1 cellular context compared by ENCODE assay signal in genomic region chr1:92484472-92485373, GRCh38.
TF ChIP-seq lines count a peak whose summit lies in the region.

No MANE protein-coding gene starts in this region.

TF ChIP-seq in HepG2, 621 proteins besides CTCF, POLR2A, EP300 and RAD21 (continued from another document and continues in another):
- TF ChIP-seq ZNF430 (CRISPR knock-in tag; IDR thresholded peaks at IDR 0.05), result 0 out of 2 replicates have a peak, but pooled peaks have one; percentile 14
- no peak for TF ChIP-seq ZNF407 (CRISPR knock-in tag; IDR thresholded peaks at IDR 0.05; ENCODE audit: not compliant biosample characterization)
- no peak for TF ChIP-seq KIAA2018 (CRISPR knock-in tag; IDR thresholded peaks at IDR 0.05; ENCODE audit: borderline replicate concordance)
- 0 out of 2 replicates have a peak, but pooled peaks have one; percentile 28 for TF ChIP-seq IKZF5 (CRISPR knock-in tag; IDR thresholded peaks at IDR 0.05)
- TF ChIP-seq E2F1 (CRISPR knock-in tag; IDR thresholded peaks at IDR 0.05), result no peak; the same call in 1 of the 2 replicates
- TF ChIP-seq HNF4A (CRISPR knock-in tag; IDR thresholded peaks at IDR 0.05), result peak; percentile 17; the same call in 1 of the 2 replicates
- peak; percentile 16; the same call in 1 of the 2 replicates for TF ChIP-seq HDAC1 (CRISPR knock-in tag; IDR thresholded peaks at IDR 0.05)
- TF ChIP-seq TCF12 (IDR thresholded peaks at IDR 0.05), result no peak
- no peak for TF ChIP-seq TCF12 (CRISPR knock-in tag; IDR thresholded peaks at IDR 0.05)
- TF ChIP-seq ZNF569 (CRISPR knock-in tag; IDR thresholded peaks at IDR 0.05; ENCODE audit: borderline replicate concordance), result no peak
- TF ChIP-seq SIX1 (CRISPR knock-in tag; IDR thresholded peaks at IDR 0.05; ENCODE audit: borderline replicate concordance), result no peak
- TF ChIP-seq ZNF101 (CRISPR knock-in tag; IDR thresholded peaks at IDR 0.05; ENCODE audit: borderline replicate concordance, low read depth), result no peak
- TF ChIP-seq TBP (CRISPR knock-in tag; IDR thresholded peaks at IDR 0.05), result no peak
- no peak for TF ChIP-seq MNT (IDR thresholded peaks at IDR 0.05)
- peak; percentile 38 for TF ChIP-seq MAX (IDR thresholded peaks at IDR 0.05)
- no peak for TF ChIP-seq SUZ12 (IDR thresholded peaks at IDR 0.05; ENCODE audit: low read depth, low read length)
- no peak for TF ChIP-seq SRSF9 (IDR thresholded peaks at IDR 0.05; ENCODE audit: borderline replicate concordance, insufficient read depth, low read depth, low read length, poor library complexity, severe bottlenecking)
- TF ChIP-seq ZGPAT (CRISPR knock-in tag; IDR thresholded peaks at IDR 0.05), result no peak
- no peak for TF ChIP-seq TEAD2 (CRISPR knock-in tag; IDR thresholded peaks at IDR 0.05)
- TF ChIP-seq IRF1 (CRISPR knock-in tag; IDR thresholded peaks at IDR 0.05; ENCODE audit: low read depth), result no peak
- no peak for TF ChIP-seq ZNF878 (CRISPR knock-in tag; IDR thresholded peaks at IDR 0.05)
- no peak; the same call in 1 of the 2 replicates for TF ChIP-seq ZBTB7B (CRISPR knock-in tag; IDR thresholded peaks at IDR 0.05)
- no peak; the same call in 1 of the 2 replicates for TF ChIP-seq PITX1 (CRISPR knock-in tag; IDR thresholded peaks at IDR 0.05)
- TF ChIP-seq PHF21A (CRISPR knock-in tag; IDR thresholded peaks at IDR 0.05), result peak; percentile 50; the same call in 1 of the 2 replicates
- TF ChIP-seq RARG (CRISPR knock-in tag; IDR thresholded peaks at IDR 0.05; ENCODE audit: low read depth), result no peak
- no peak for TF ChIP-seq PCBP2 (optimal IDR thresholded peaks at IDR 0.05; ENCODE audit: low read depth, low read length, poor library complexity, severe bottlenecking)
- no peak for TF ChIP-seq GABPB1 (CRISPR knock-in tag; IDR thresholded peaks at IDR 0.05)
- peak; percentile 86 for TF ChIP-seq RNF2 (conservative IDR thresholded peaks at IDR 0.05; ENCODE audit: low read depth)
- TF ChIP-seq POGK (CRISPR knock-in tag; conservative IDR thresholded peaks at IDR 0.05), result no peak
